8 cellular contexts compared by ENCODE assay signal in the genomic region with DNA sequence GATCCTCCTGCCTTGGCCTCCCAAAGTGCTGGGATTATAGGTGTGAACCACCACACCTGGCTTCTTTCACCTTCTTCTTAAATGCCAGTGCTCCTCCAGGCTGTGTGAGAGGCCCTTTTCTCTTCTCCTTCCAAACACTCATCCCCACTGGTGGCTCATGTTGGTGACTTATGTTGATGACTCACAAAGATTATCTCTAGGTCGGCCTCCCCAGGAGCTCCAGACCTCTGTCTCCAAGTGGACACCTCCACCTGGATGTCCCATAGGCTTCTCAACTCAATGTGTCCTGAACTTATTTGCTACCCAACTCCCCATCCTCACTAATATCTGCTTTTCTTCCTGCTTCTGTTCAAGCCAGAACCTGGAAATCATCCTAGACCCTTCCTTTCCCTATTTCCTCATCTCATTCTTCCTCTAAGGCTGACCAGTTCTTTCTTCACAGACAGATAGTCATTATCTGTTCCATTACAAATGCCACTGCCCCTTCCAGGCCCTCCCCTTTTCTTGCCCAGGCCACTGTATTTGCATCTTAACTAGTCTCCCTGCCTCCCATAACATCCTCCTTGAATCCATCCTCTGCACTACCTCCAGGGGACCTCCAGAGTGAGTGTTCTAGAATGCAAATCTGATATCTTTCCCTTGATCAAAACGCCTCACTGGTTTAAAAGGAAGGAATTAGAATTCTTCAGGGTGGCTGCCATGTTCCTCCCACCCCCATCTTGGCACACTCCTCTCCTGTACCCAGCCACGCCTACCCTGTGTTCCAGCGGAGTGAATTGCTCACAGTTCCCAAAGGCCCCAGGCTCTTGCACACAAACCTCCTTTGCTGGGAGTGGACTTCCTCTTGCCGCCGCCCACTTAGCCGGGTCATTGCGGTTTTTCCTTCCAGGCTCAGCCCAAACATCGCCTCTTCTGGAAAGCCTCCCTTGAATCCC. TPM values are rescaled to one million over a fixed set of nuclear protein-coding genes. Genes with fewer than 3 reads are reported as not detected.
DNase-seq lines count a peak whose midpoint lies in the region; ATAC-seq and TF ChIP-seq lines count a peak whose summit lies in the region.

No MANE protein-coding gene starts in this region.

- TF ChIP-seq CTCF in foreskin keratinocyte (conservative IDR thresholded peaks at IDR 0.05) = no peak
- no peak for TF ChIP-seq CTCF in endothelial cell (IDR thresholded peaks at IDR 0.05; ENCODE audit: unreplicated experiment)
- no peak for TF ChIP-seq CTCF in activated CD8-positive, alpha-beta T cell treated with anti-CD3 and anti-CD28 coated beads for 36 hours (IDR thresholded peaks at IDR 0.05)

- H3K27me3 Mint-ChIP-seq in T-helper 17 cell (peaks cover 15% of the 10 kb centered on the region), endothelial cell (ENCODE audit: unreplicated experiment) (peaks cover 9% of the 10 kb centered on the region)
- no peaks in the 10 kb centered on the region for H3K27me3 Mint-ChIP-seq in activated CD8-positive, alpha-beta T cell treated with anti-CD3 and anti-CD28 coated beads for 36 hours

- no peaks in the 10 kb centered on the region for H3K9me3 Mint-ChIP-seq in endothelial cell (ENCODE audit: unreplicated experiment)
- peaks cover 2% of the 10 kb centered on the region for H3K9me3 Mint-ChIP-seq in activated CD8-positive, alpha-beta T cell treated with anti-CD3 and anti-CD28 coated beads for 36 hours

- CTCF ChIA-PET in activated CD8-positive, alpha-beta T cell treated with anti-CD3 and anti-CD28 coated beads for 36 hours (lab: Charles Lee) = interaction anchor here (1.2 to 2.5 kb wide), 4 partner anchors 19 to 163 kb away, joined by 4 to 15 read pairs (median 8); no protein-coding TSS in a partner anchor

- DNase-seq in ELR (ENCODE audit: low read depth) (peak; percentile 91), T-helper 17 cell (no peak), foreskin keratinocyte (peak; percentile 44 to 76), renal cortical epithelial cell (ENCODE audit: low read depth) (peak; percentile 62), endothelial cell (ENCODE audit: low spot score) (no peak)
- DNase-seq in activated CD8-positive, alpha-beta T cell treated with anti-CD3 and anti-CD28 coated beads for 36 hours = no peak
- no peak for DNase-seq in stimulated activated naive CD8-positive, alpha-beta T cell treated with anti-CD3 and anti-CD28 coated beads, Interleukin-15, Interleukin-2, amounts not matched to agents 100 U/mL and 50 U/mL, for 24 hours

- no peak overlapping the region for H3K4me3 Mint-ChIP-seq in T-helper 17 cell
- no peak overlapping the region for H3K4me3 Mint-ChIP-seq in endothelial cell (ENCODE audit: unreplicated experiment)
- H3K4me3 Mint-ChIP-seq in activated CD8-positive, alpha-beta T cell treated with anti-CD3 and anti-CD28 coated beads for 36 hours = no peak overlapping the region

- ATAC-seq in T-helper 17 cell = no peak
- peak; percentile 85 for ATAC-seq in foreskin keratinocyte
- ATAC-seq in GM21737 (IDR thresholded peaks at IDR 0.05; ENCODE audit: unreplicated experiment) = no peak
- ATAC-seq in activated CD8-positive, alpha-beta T cell treated with anti-CD3 and anti-CD28 coated beads for 36 hours = no peak
- no peak for ATAC-seq in stimulated activated naive CD8-positive, alpha-beta T cell treated with anti-CD3 and anti-CD28 coated beads, Interleukin-15, Interleukin-2, amounts not matched to agents 100 U/mL and 50 U/mL, for 24 hours

- intact Hi-C loops in activated CD8-positive, alpha-beta T cell treated with anti-CD3 and anti-CD28 coated beads for 36 hours (cut with micrococcal nuclease) = no loop called here

- peaks cover 19% of the 10 kb centered on the region for H3K4me1 Mint-ChIP-seq in T-helper 17 cell
- H3K4me1 Mint-ChIP-seq in endothelial cell (ENCODE audit: unreplicated experiment) = peaks cover 10% of the 10 kb centered on the region
- H3K4me1 Mint-ChIP-seq in activated CD8-positive, alpha-beta T cell treated with anti-CD3 and anti-CD28 coated beads for 36 hours (ENCODE audit: low read depth) = peaks cover 26% of the 10 kb centered on the region

- H3K9me3 ChIP-seq in T-helper 17 cell (ENCODE audit: control insufficient read depth, low read length, poor library complexity, severe bottlenecking) = no peaks in the 10 kb centered on the region

- no peaks in the 10 kb centered on the region for H3K27me3 ChIP-seq in foreskin keratinocyte

- H3K27ac Mint-ChIP-seq in T-helper 17 cell (peak overlapping the region; percentile 51), endothelial cell (ENCODE audit: unreplicated experiment) (no peak overlapping the region)
- no peak overlapping the region for H3K27ac Mint-ChIP-seq in activated CD8-positive, alpha-beta T cell treated with anti-CD3 and anti-CD28 coated beads for 36 hours

- POLR2A ChIA-PET in activated CD8-positive, alpha-beta T cell treated with anti-CD3 and anti-CD28 coated beads for 36 hours (lab: Charles Lee) = interaction anchor here (0.6 kb wide), 1 partner anchor 51 kb away, joined by 3 read pairs; no protein-coding TSS in a partner anchor

- peaks cover 12% of the 10 kb centered on the region for H3K4me1 ChIP-seq in foreskin keratinocyte

- no peak overlapping the region for H3K27ac ChIP-seq in foreskin keratinocyte

- H3K36me3 Mint-ChIP-seq in T-helper 17 cell (ENCODE audit: low read depth) (peaks cover 5% of the 10 kb centered on the region), endothelial cell (ENCODE audit: low read depth, unreplicated experiment) (peaks cover 4% of the 10 kb centered on the region)
- no peaks in the 10 kb centered on the region for H3K36me3 Mint-ChIP-seq in activated CD8-positive, alpha-beta T cell treated with anti-CD3 and anti-CD28 coated beads for 36 hours (ENCODE audit: low read depth)

RNA-seq across cellular contexts. Expression of gene FBXO47, which starts 34.8 kb away (rescaled TPM):
- not detected for total RNA-seq in T-helper 17 cell
- total RNA-seq in foreskin keratinocyte = not detected in 2 replicates
- not detected in 2 replicates for polyA plus RNA-seq in foreskin keratinocyte
- not detected in 2 replicates for total RNA-seq in renal cortical epithelial cell
- not detected for total RNA-seq in endothelial cell (ENCODE audit: unreplicated experiment)
- total RNA-seq in activated CD8-positive, alpha-beta T cell treated with anti-CD3 and anti-CD28 coated beads for 36 hours = not detected

Comparison
In these comparisons a context has a peak if more than half of its experiments do, and no peak if none do; other contexts are left out.
1. DNase-seq: peak in ELR (single experiment), foreskin keratinocyte (2 of 2) and renal cortical epithelial cell (single experiment); none in T-helper 17 cell (0 of 3), endothelial cell (single experiment), activated CD8-positive, alpha-beta T cell treated with anti-CD3 and anti-CD28 coated beads for 36 hours (single experiment) and stimulated activated naive CD8-positive, alpha-beta T cell treated with anti-CD3 and anti-CD28 coated beads, Interleukin-15, Interleukin-2, amounts not matched to agents 100 U/mL and 50 U/mL, for 24 hours (single experiment).